ENCODE assay signal across 23 cellular contexts in genomic region chr9:125556046-125556445, GRCh38.
A peak's percentile ranks its signal among the peaks of the same experiment; 100 is the strongest.
DNase-seq lines count a peak whose midpoint lies in the region; ATAC-seq, FAIRE-seq and TF ChIP-seq lines count a peak whose summit lies in the region.
"Had no signal": no experiment of that assay in that cellular context is flagged by ENCODE, and none has a peak within 500 bp of the region (broad histone marks: within the 10 kb centered on the region; RNA-seq: fewer than 3 reads in every experiment).

No MANE protein-coding gene starts in this region.

- CTCF ChIA-PET in H1 (lab: Charles Lee; ENCODE audit: partially characterized antibody) = interaction anchor here (1.0 kb wide), 1 partner anchor 76 kb away, joined by 3 read pairs; no protein-coding TSS in a partner anchor

- H2BK120ac ChIP-seq in H1 (replicated peaks; ENCODE audit: low read depth, low read length) = no peak overlapping the region

- TF ChIP-seq POLR2A in H1 (IDR thresholded peaks at IDR 0.05; ENCODE audit: control extremely low read depth in 1 of 2, low read depth in 2 of 2, low read length in 2 of 2) (no peak), GM12891 (IDR thresholded peaks at IDR 0.05; ENCODE audit: low read depth, low read length) (no peak)

- POLR2A ChIA-PET in H1 (lab: Charles Lee; ENCODE audit: partially characterized antibody) = no interaction called here

- DNase-seq in Right ventricle myocardium superior (peak; percentile 52), cardiac septum (ENCODE audit: low spot score) (no peak), H1 (ENCODE audit: low read depth in 1 of 2, low spot score in 2 of 2) (no peak), left lobe of liver (ENCODE audit: low spot score) (no peak), GM20000 (ENCODE audit: low spot score) (no peak), GM12891 (ENCODE audit: insufficient read length, low spot score) (no peak)
- no peak for DNase-seq in stimulated activated naive CD8-positive, alpha-beta T cell treated with anti-CD3 and anti-CD28 coated beads, Interleukin-15, Interleukin-2, amounts not matched to agents 100 U/mL and 50 U/mL, for 24 hours
- DNase-seq: 8988T; AML-193; CD8-positive, alpha-beta memory T cell; DMS53; GF-D8; KG1; NCI-H1092 treated with DMSO at 0.1 percent for 48 hours; NCI-H1436 treated with DMSO at 0.1 percent for 48 hours; NCI-H2029 treated with DMSO at 0.1 percent for 48 hours; NCI-H226; NCI-H510A treated with DMSO at 0.1 percent for 48 hours; NCI-H748 treated with DMSO at 0.1 percent for 48 hours; PC-9 had no signal

- H3K79me2 ChIP-seq in H1 (ENCODE audit: control insufficient read depth in 1 of 2, insufficient read depth in 2 of 2, low read length in 2 of 2) = no peaks in the 10 kb centered on the region

- H4K20me1 ChIP-seq in H1 (replicated peaks in 1 of 2; ENCODE audit: control insufficient read depth in 1 of 2, insufficient read depth in 2 of 2, low read length in 2 of 2) = no peaks in the 10 kb centered on the region

- H3K23ac ChIP-seq in H1 (ENCODE audit: insufficient read length) = no peak overlapping the region

- H3K27me3 ChIP-seq in H1 (replicated peaks in 1 of 4; ENCODE audit: control insufficient read depth in 3 of 4, extremely low read depth in 1 of 4, insufficient read depth in 3 of 4, low read length in 3 of 4) (no peaks in the 10 kb centered on the region), stomach smooth muscle (ENCODE audit: control insufficient read depth in 1 of 2, insufficient read depth in 2 of 2, low read length in 2 of 2) (no peaks in the 10 kb centered on the region)

- no peak overlapping the region for H4K5ac ChIP-seq in H1 (ENCODE audit: insufficient read length, low read depth, low read length)

- no peak for FAIRE-seq in H1 (lab: Jason Lieb, UNC)
- no peak for FAIRE-seq in GM12891 (lab: Jason Lieb, UNC)

- no peak overlapping the region for H2AFZ ChIP-seq in H1 (ENCODE audit: low read length)
- H2AFZ ChIP-seq: PC-9 had no signal

- H3K36me3 ChIP-seq in H1 (ENCODE audit: control insufficient read depth in 2 of 4, insufficient read depth in 4 of 4, low read length in 3 of 4) (peaks cover 0 to 2% (median 0%) of the 10 kb centered on the region in 4 experiments; a peak in 1 of 8 replicates), stomach smooth muscle (ENCODE audit: control insufficient read depth in 2 of 2, insufficient read depth in 2 of 2, low read length in 2 of 2) (no peaks in the 10 kb centered on the region)
- H3K36me3 ChIP-seq: HAP-1 had no signal

- TF ChIP-seq RAD21 in H1 (IDR thresholded peaks at IDR 0.05 in 1 of 2, conservative IDR thresholded peaks at IDR 0.05 in 1 of 2; ENCODE audit: low read depth in 2 of 2, low read length in 2 of 2) = no peak

- H3K9ac ChIP-seq in H1 (replicated peaks in 1 of 4; ENCODE audit: extremely low read depth in 1 of 4, low read depth in 3 of 4, low read length in 3 of 4) = no peak overlapping the region
- no peak overlapping the region for H3K9ac ChIP-seq in stomach smooth muscle (ENCODE audit: low read length in 2 of 2)

- TF ChIP-seq CTCF in H1 (IDR thresholded peaks at IDR 0.05; ENCODE audit: control extremely low read depth in 1 of 3, insufficient read depth in 1 of 3, low read depth in 1 of 3, low read length in 3 of 3) (no peak), GM20000 (IDR thresholded peaks at IDR 0.05; ENCODE audit: extremely low read depth, missing control alignments) (no peak)

- H4K8ac ChIP-seq in H1 (ENCODE audit: extremely low read depth, insufficient read depth, low read length) = no peak overlapping the region

- no peak overlapping the region for H2BK20ac ChIP-seq in H1 (ENCODE audit: low read length)

- no peak overlapping the region for H2BK15ac ChIP-seq in H1 (ENCODE audit: low read length)

- no peaks in the 10 kb centered on the region; the same call in 1 of the 2 replicates for H3K79me1 ChIP-seq in H1 (ENCODE audit: low read depth, low read length)

- intact Hi-C loops in Right ventricle myocardium superior (cut with DNase I) (no loop called here), cardiac septum (cut with DNase I) (loop anchor here (5.0 to 10.0 kb wide), 2 partner anchors 76 to 669 kb away; no protein-coding TSS in a partner anchor)

- H3K4ac ChIP-seq in H1 (replicated peaks; ENCODE audit: insufficient read length, low read depth, low read length) = no peak overlapping the region

- no peak overlapping the region for H2BK5ac ChIP-seq in H1 (ENCODE audit: low read depth, low read length)

- peaks cover 0 to 5% (median 0%) of the 10 kb centered on the region in 4 experiments; a peak in 2 of 7 replicates for H3K4me1 ChIP-seq in H1 (replicated peaks in 1 of 4; ENCODE audit: control insufficient read depth in 3 of 4, insufficient read depth in 4 of 4, low read length in 3 of 4)
- H3K4me1 ChIP-seq in stomach smooth muscle (ENCODE audit: control insufficient read depth, insufficient read depth, low read length) = peaks cover 22% of the 10 kb centered on the region

- no peak overlapping the region for H3K4me2 ChIP-seq in H1 (ENCODE audit: insufficient read depth in 1 of 2, low read depth in 2 of 2, low read length in 2 of 2)
- H3K4me2 ChIP-seq: PC-9 had no signal

- no peak overlapping the region for H3K18ac ChIP-seq in H1 (ENCODE audit: extremely low read depth, low read length)

- H4K91ac ChIP-seq in H1 (replicated peaks; ENCODE audit: insufficient read length, low read length) = no peak overlapping the region

- H3K9me3 ChIP-seq in H1 (ENCODE audit: insufficient read depth in 2 of 2, low read depth in 1 of 2, low read length in 1 of 2) (no peaks in the 10 kb centered on the region), stomach smooth muscle (ENCODE audit: control insufficient read depth in 2 of 2, low read length in 2 of 2) (no peaks in the 10 kb centered on the region)
- H3K9me3 ChIP-seq: HAP-1 had no signal

- H3K56ac ChIP-seq in H1 (replicated peaks; ENCODE audit: insufficient read length, low read depth, low read length) = no peak overlapping the region

- no peak overlapping the region for H3K4me3 ChIP-seq in H1 (ENCODE audit: extremely low read depth in 1 of 4, insufficient read depth in 2 of 4, low read depth in 3 of 4, low read length in 4 of 4)
- H3K4me3 ChIP-seq in stomach smooth muscle (ENCODE audit: low read length in 2 of 2) = no peak overlapping the region
- H3K4me3 ChIP-seq: HAP-1, PC-9 had no signal

- ATAC-seq in Right ventricle myocardium superior (ENCODE audit: poor library complexity) (peak; percentile 50), left lobe of liver (peak; percentile 32)
- ATAC-seq in stimulated activated naive CD8-positive, alpha-beta T cell treated with anti-CD3 and anti-CD28 coated beads, Interleukin-15, Interleukin-2, amounts not matched to agents 100 U/mL and 50 U/mL, for 24 hours = no peak

- no peak overlapping the region for H2AK5ac ChIP-seq in H1 (ENCODE audit: low read depth, low read length)

- H3K14ac ChIP-seq in H1 (ENCODE audit: insufficient read length) = no peak overlapping the region

- TF ChIP-seq EP300 in H1 (IDR thresholded peaks at IDR 0.05; ENCODE audit: borderline replicate concordance in 1 of 2, low read depth in 2 of 2, low read length in 2 of 2) = no peak

- WGBS in H1 (ENCODE audit: extremely low coverage in 1 of 2, insufficient coverage in 1 of 2, insufficient read length in 1 of 2, insufficient replicate concordance in 2 of 2, low coverage in 1 of 2, low lambda C conversion rate in 2 of 2, missing lambda C conversion rate in 1 of 2), 2 experiments = 91% methylated on average over 4 of the region's 4 CpGs; no CpG with 5 or more reads in 1 of the 2 experiments

- 0 out of 2 replicates have a peak overlapping the region, but pooled peaks have one; percentile 12 for H2BK12ac ChIP-seq in H1 (ENCODE audit: low read depth, low read length)

- H3K27ac ChIP-seq in H1 (ENCODE audit: low read depth, low read length) (no peak overlapping the region), stomach smooth muscle (ENCODE audit: low read length) (peak overlapping the region; percentile 70)
- H3K27ac ChIP-seq: PC-9, RWPE1 had no signal

- H3K23me2 ChIP-seq in H1 (ENCODE audit: low read depth, low read length) = no peaks in the 10 kb centered on the region

TF ChIP-seq in H1, 55 proteins besides CTCF, POLR2A, EP300 and RAD21 (continues in another document):
- TF ChIP-seq HDAC6 (IDR thresholded peaks at IDR 0.05; ENCODE audit: low read depth, low read length) (no peak), KDM5A (IDR thresholded peaks at IDR 0.05; ENCODE audit: low read length) (no peak), ZNF274 (IDR thresholded peaks at IDR 0.05; ENCODE audit: borderline replicate concordance, extremely low read depth, low read length) (no peak), ASH2L (IDR thresholded peaks at IDR 0.05; ENCODE audit: low read length) (no peak), NRF1 (IDR thresholded peaks at IDR 0.05; ENCODE audit: low read depth, low read length) (no peak), SP2 (IDR thresholded peaks at IDR 0.05; ENCODE audit: low read length) (no peak), CBX5 (IDR thresholded peaks at IDR 0.05; ENCODE audit: low read depth, low read length) (no peak), HDAC2 (IDR thresholded peaks at IDR 0.05; ENCODE audit: borderline replicate concordance in 1 of 2, low read depth in 2 of 2, low read length in 2 of 2) (no peak)

TF ChIP-seq in GM12891, 5 proteins besides CTCF, POLR2A, EP300 and RAD21:
- TF ChIP-seq PAX5 (IDR thresholded peaks at IDR 0.05; ENCODE audit: insufficient read depth, low read length, severe bottlenecking) (no peak), POU2F2 (IDR thresholded peaks at IDR 0.05; ENCODE audit: low read depth, low read length) (no peak), SPI1 (IDR thresholded peaks at IDR 0.05; ENCODE audit: low read depth, low read length) (no peak), POLR2AphosphoS5 (IDR thresholded peaks at IDR 0.05; ENCODE audit: low read depth, low read length) (no peak)
